Comparison of ENCODE assay signal across 24 cellular contexts in genomic region chr5:116980581-116980980, GRCh38.
"Had no signal": no experiment of that assay in that cellular context is flagged by ENCODE, and none has a peak within 500 bp of the region (broad histone marks: within the 10 kb centered on the region; RNA-seq: fewer than 3 reads in every experiment).

No MANE protein-coding gene starts in this region.

- H3K4me1 Mint-ChIP-seq: endodermal cell had no signal

- H3K4me3 ChIP-seq: colonic mucosa, coronary artery, dorsolateral prefrontal cortex, esophagus muscularis mucosa, esophagus squamous epithelium, gastrocnemius medialis, gastroesophageal sphincter, heart right ventricle had no signal

- ATAC-seq: effector memory CD8-positive, alpha-beta T cell; esophagus mucosa; foreskin keratinocyte; gastrocnemius medialis; gastroesophageal sphincter; heart right ventricle had no signal

- H3K9me3 Mint-ChIP-seq: dendritic cell treated with granulocyte-macrophage colony-stimulating factor and Interleukin-4, amounts not matched to agents 40 ng/mL and 50 ng/mL, for 4 days; endodermal cell had no signal

- H3K27me3 Mint-ChIP-seq: dendritic cell treated with granulocyte-macrophage colony-stimulating factor and Interleukin-4, amounts not matched to agents 40 ng/mL and 50 ng/mL, for 4 days; effector memory CD8-positive, alpha-beta T cell had no signal

- H3K9me3 ChIP-seq: colonic mucosa, esophagus muscularis mucosa, esophagus squamous epithelium, gastrocnemius medialis, gastroesophageal sphincter had no signal

- H3K4me1 ChIP-seq: colonic mucosa, esophagus muscularis mucosa, esophagus squamous epithelium, foreskin keratinocyte, gastrocnemius medialis, gastroesophageal sphincter, heart right ventricle had no signal

- H3K27ac Mint-ChIP-seq: dendritic cell treated with granulocyte-macrophage colony-stimulating factor and Interleukin-4, amounts not matched to agents 40 ng/mL and 50 ng/mL, for 4 days; effector memory CD8-positive, alpha-beta T cell; endodermal cell had no signal

- H3K4me3 Mint-ChIP-seq: dendritic cell treated with granulocyte-macrophage colony-stimulating factor and Interleukin-4, amounts not matched to agents 40 ng/mL and 50 ng/mL, for 4 days; effector memory CD8-positive, alpha-beta T cell; endodermal cell had no signal

- DNase-seq: colonic mucosa; cortex of kidney; dermis blood vessel endothelial cell; dorsolateral prefrontal cortex; effector CD4-positive, alpha-beta T cell; effector CD8-positive, alpha-beta T cell; effector memory CD4-positive, alpha-beta T cell; effector memory CD8-positive, alpha-beta T cell; endodermal cell; erythroblast; esophagus squamous epithelium; foreskin fibroblast; foreskin keratinocyte; foreskin melanocyte; gastrocnemius medialis; glutamatergic neuron; head of caudate nucleus; heart right ventricle had no signal

- H3K36me3 ChIP-seq: colonic mucosa, esophagus muscularis mucosa, esophagus squamous epithelium, gastrocnemius medialis, gastroesophageal sphincter, heart right ventricle had no signal

- H3K27ac ChIP-seq: colonic mucosa, coronary artery, dorsolateral prefrontal cortex, epithelial cell of prostate, esophagus muscularis mucosa, esophagus squamous epithelium, foreskin keratinocyte, gastrocnemius medialis, gastroesophageal sphincter, heart right ventricle had no signal

- H3K27me3 ChIP-seq: colonic mucosa, esophagus muscularis mucosa, esophagus squamous epithelium, foreskin keratinocyte, gastrocnemius medialis, gastroesophageal sphincter, heart right ventricle had no signal
